Comparison of ENCODE assay signal across 13 cellular contexts in the genomic region with DNA sequence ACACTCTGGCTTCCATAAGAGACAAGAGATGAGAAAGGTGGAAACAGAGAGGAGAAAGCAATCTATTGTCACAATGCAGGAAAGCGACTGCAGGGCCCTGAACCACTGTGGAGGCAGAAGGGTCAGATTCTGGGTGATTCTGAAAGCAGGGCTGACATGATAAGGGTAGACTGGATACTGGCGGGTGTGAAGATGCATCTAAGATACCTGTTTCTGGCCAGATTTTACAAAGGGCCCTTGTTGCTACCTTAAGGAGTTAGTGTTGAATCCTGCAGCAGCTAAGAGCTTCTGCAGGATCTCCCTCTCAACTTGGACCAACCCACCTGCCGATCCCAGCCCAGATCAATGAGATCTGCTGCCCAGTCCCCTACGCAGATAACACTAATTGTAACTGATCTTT. TPM values are rescaled to one million over a fixed set of nuclear protein-coding genes. Genes with fewer than 3 reads are reported as not detected.
DNase-seq lines count a peak whose midpoint lies in the region; ATAC-seq and TF ChIP-seq lines count a peak whose summit lies in the region.
"Had no signal": no experiment of that assay in that cellular context is flagged by ENCODE, and none has a peak within 500 bp of the region (broad histone marks: within the 10 kb centered on the region; RNA-seq: fewer than 3 reads in every experiment).

No MANE protein-coding gene starts in this region.

- no peak for DNase-seq in CD8-positive, alpha-beta T cell
- DNase-seq in activated CD4-positive, alpha-beta memory T cell treated with anti-CD3 and anti-CD28 coated beads for 36 hours: no peak
- DNase-seq in memory B cell (ENCODE audit: low spot score in 2 of 2) (no peak), superior temporal gyrus (ENCODE audit: extremely low spot score) (no peak), foreskin fibroblast (no peak), A673 (ENCODE audit: low spot score) (no peak)
- no peak for DNase-seq in stimulated activated CD4-positive, alpha-beta T cell treated with anti-CD3 and anti-CD28 coated beads, Interleukin-2, amount 100 ng/mL, for 48 hours
- DNase-seq: aorta; effector CD8-positive, alpha-beta T cell; foreskin melanocyte; NCI-H446 treated with DMSO at 0.1 percent for 48 hours; right cardiac atrium had no signal

- no peak for TF ChIP-seq CTCF in CD8-positive, alpha-beta T cell (IDR thresholded peaks at IDR 0.05)
- TF ChIP-seq CTCF in foreskin fibroblast (IDR thresholded peaks at IDR 0.05; ENCODE audit: low read depth, low read length) (no peak), A673 (conservative IDR thresholded peaks at IDR 0.05; ENCODE audit: low read depth, low read length) (no peak)

- CTCF ChIA-PET in CD8-positive, alpha-beta T cell (lab: Charles Lee): interaction anchor here (1.1 to 2.5 kb wide), 3 partner anchors 14 to 79 kb away, joined by 3 to 6 read pairs (median 6); no protein-coding TSS in a partner anchor
- CTCF ChIA-PET in activated CD4-positive, alpha-beta memory T cell treated with anti-CD3 and anti-CD28 coated beads for 36 hours (lab: Charles Lee): no interaction called here
- CTCF ChIA-PET in A673 (lab: Charles Lee): interaction anchor here (0.6 kb wide), 1 partner anchor 195 kb away, joined by 3 read pairs; no protein-coding TSS in a partner anchor

- peaks cover 3% of the 10 kb centered on the region for H3K79me2 ChIP-seq in ACC112 (ENCODE audit: control insufficient read depth, insufficient read depth, low read length, unreplicated experiment)

- peaks cover 44% of the 10 kb centered on the region for H3K4me1 Mint-ChIP-seq in CD8-positive, alpha-beta T cell (ENCODE audit: low read depth)
- H3K4me1 Mint-ChIP-seq in activated CD4-positive, alpha-beta memory T cell treated with anti-CD3 and anti-CD28 coated beads for 36 hours (ENCODE audit: low read depth): peaks cover 24% of the 10 kb centered on the region
- peaks cover 6% of the 10 kb centered on the region for H3K4me1 Mint-ChIP-seq in memory B cell

- ATAC-seq in CD8-positive, alpha-beta T cell: no peak
- ATAC-seq in memory B cell (ENCODE audit: low read depth): no peak
- ATAC-seq: right cardiac atrium had no signal

- H3K4me3 Mint-ChIP-seq in CD8-positive, alpha-beta T cell: peak overlapping the region; percentile 58
- H3K4me3 Mint-ChIP-seq in activated CD4-positive, alpha-beta memory T cell treated with anti-CD3 and anti-CD28 coated beads for 36 hours: peak overlapping the region; percentile 80
- H3K4me3 Mint-ChIP-seq in memory B cell: peak overlapping the region; percentile 59

- POLR2A ChIA-PET in CD8-positive, alpha-beta T cell (lab: Charles Lee): interaction anchor here (0.7 to 6.0 kb wide), 6 partner anchors 21 to 79 kb away, joined by 3 to 39 read pairs (median 11); partner anchors contain the start of genes OR1F1, TIGD7, ZNF200 and ZNF263
- POLR2A ChIA-PET in activated CD4-positive, alpha-beta memory T cell treated with anti-CD3 and anti-CD28 coated beads for 36 hours (lab: Charles Lee): interaction anchor here (3.0 kb wide), 1 partner anchor 21 kb away, joined by 25 read pairs; the partner anchor contains the start of gene ZNF263
- POLR2A ChIA-PET in A673 (lab: Charles Lee; ENCODE audit: low non-redundant PET): no interaction called here

- no peaks in the 10 kb centered on the region for H3K27me3 Mint-ChIP-seq in CD8-positive, alpha-beta T cell (ENCODE audit: low read depth)
- no peaks in the 10 kb centered on the region for H3K27me3 Mint-ChIP-seq in activated CD4-positive, alpha-beta memory T cell treated with anti-CD3 and anti-CD28 coated beads for 36 hours
- peaks cover 3% of the 10 kb centered on the region for H3K27me3 Mint-ChIP-seq in memory B cell

- BruUV-seq in A673 (replicated peaks; lab: Mats Ljungman, UMichigan): no TSS peak

- H3K27ac Mint-ChIP-seq in CD8-positive, alpha-beta T cell: peak overlapping the region; percentile 86
- H3K27ac Mint-ChIP-seq in activated CD4-positive, alpha-beta memory T cell treated with anti-CD3 and anti-CD28 coated beads for 36 hours: peak overlapping the region; percentile 93
- H3K27ac Mint-ChIP-seq in memory B cell: peak overlapping the region; percentile 31

- peak overlapping the region; percentile 79 for H3K4me3 ChIP-seq in ACC112 (ENCODE audit: low read depth, low read length)
- H3K4me3 ChIP-seq in CD8-positive, alpha-beta T cell (ENCODE audit: low read depth, low read length): no peak overlapping the region
- no peak overlapping the region for H3K4me3 ChIP-seq in foreskin fibroblast (ENCODE audit: low read depth in 1 of 2, low read length in 2 of 2)
- no peak overlapping the region for H3K4me3 ChIP-seq in A673 (ENCODE audit: low read depth, low read length, poor library complexity, severe bottlenecking)

- H3K27me3 ChIP-seq in ACC112 (ENCODE audit: insufficient read depth, low read length): no peaks in the 10 kb centered on the region
- H3K27me3 ChIP-seq in CD8-positive, alpha-beta T cell (ENCODE audit: insufficient read depth, low read length): no peaks in the 10 kb centered on the region
- H3K27me3 ChIP-seq in A673 (replicated peaks; ENCODE audit: insufficient read depth, low read depth, low read length, poor library complexity): no peaks in the 10 kb centered on the region

- no peaks in the 10 kb centered on the region for H3K36me3 ChIP-seq in ACC112 (ENCODE audit: insufficient read depth, low read length)
- H3K36me3 ChIP-seq in CD8-positive, alpha-beta T cell (ENCODE audit: insufficient read depth, low read length): no peaks in the 10 kb centered on the region
- H3K36me3 ChIP-seq in A673 (ENCODE audit: insufficient read depth, low read length, poor library complexity, severe bottlenecking): no peaks in the 10 kb centered on the region

- no peak overlapping the region for H3K27ac ChIP-seq in ACC112 (ENCODE audit: low read depth, low read length)
- H3K27ac ChIP-seq in CD8-positive, alpha-beta T cell (ENCODE audit: low read depth, low read length): no peak overlapping the region
- H3K27ac ChIP-seq in A673 (ENCODE audit: low read depth, low read length, poor library complexity, severe bottlenecking): no peak overlapping the region

- H3K9me3 Mint-ChIP-seq in CD8-positive, alpha-beta T cell: no peaks in the 10 kb centered on the region
- peaks cover 5% of the 10 kb centered on the region for H3K9me3 Mint-ChIP-seq in activated CD4-positive, alpha-beta memory T cell treated with anti-CD3 and anti-CD28 coated beads for 36 hours
- H3K9me3 Mint-ChIP-seq in memory B cell: no peaks in the 10 kb centered on the region

- no peak overlapping the region for H2AFZ ChIP-seq in ACC112 (ENCODE audit: low read length, unreplicated experiment)

- intact Hi-C loops in CD8-positive, alpha-beta T cell (cut with DNase I, micrococcal nuclease): loop anchor here (2.0 to 10.0 kb wide), 4 partner anchors 75 to 240 kb away; partner anchors contain the start of genes HCFC1R1 (in 1 of the 2), OR1F1 (in 1 of the 2), THOC6 (in 1 of the 2) and TNFRSF12A (in 1 of the 2)
- intact Hi-C loops in activated CD4-positive, alpha-beta memory T cell treated with anti-CD3 and anti-CD28 coated beads for 36 hours (cut with micrococcal nuclease): loop anchor here (5.0 kb wide), 2 partner anchors 90 to 240 kb away; partner anchors contain the start of genes HCFC1R1, THOC6 and TNFRSF12A
- intact Hi-C loops in A673 (cut with micrococcal nuclease; ENCODE audit: unreplicated experiment): loop anchor here (10.0 kb wide), 1 partner anchor 242 kb away; the partner anchor contains the start of gene CLUAP1

- peaks cover 6% of the 10 kb centered on the region for H3K4me1 ChIP-seq in ACC112 (ENCODE audit: control insufficient read depth, insufficient read depth, low read length, unreplicated experiment)
- peaks cover 19% of the 10 kb centered on the region for H3K4me1 ChIP-seq in CD8-positive, alpha-beta T cell (ENCODE audit: insufficient read depth, low read length)
- H3K4me1 ChIP-seq in A673 (ENCODE audit: insufficient read depth, low read length, poor library complexity, severe bottlenecking): no peaks in the 10 kb centered on the region

- peaks cover 19% of the 10 kb centered on the region for H3K36me3 Mint-ChIP-seq in CD8-positive, alpha-beta T cell
- H3K36me3 Mint-ChIP-seq in activated CD4-positive, alpha-beta memory T cell treated with anti-CD3 and anti-CD28 coated beads for 36 hours: peaks cover 19% of the 10 kb centered on the region
- H3K36me3 Mint-ChIP-seq in memory B cell: peaks cover 3% of the 10 kb centered on the region

- H3K9me3 ChIP-seq in CD8-positive, alpha-beta T cell (ENCODE audit: low read length): no peaks in the 10 kb centered on the region
- H3K9me3 ChIP-seq in A673 (ENCODE audit: low read depth, low read length, poor library complexity, severe bottlenecking): peaks cover 6% of the 10 kb centered on the region

RNA-seq across cellular contexts. Expression of gene MEFV, which starts 6.1 kb away (rescaled TPM):
- total RNA-seq in CD8-positive, alpha-beta T cell: under 1 TPM; 0.19 to 0.30 TPM
- under 1 TPM; 0.07 to 0.17 TPM for total RNA-seq in activated CD4-positive, alpha-beta memory T cell treated with anti-CD3 and anti-CD28 coated beads for 36 hours
- not detected in 2 replicates for total RNA-seq in A673 (2021)

RNA-seq across cellular contexts. Expression of gene ZNF263, which starts 20.8 kb away (rescaled TPM):
- 10 to 100 TPM; 44.2 to 49.0 TPM for total RNA-seq in CD8-positive, alpha-beta T cell
- 10 to 100 TPM; 13.2 to 13.5 TPM for total RNA-seq in activated CD4-positive, alpha-beta memory T cell treated with anti-CD3 and anti-CD28 coated beads for 36 hours
- 30.0 and 34.8 TPM in 2 replicates for total RNA-seq in A673 (2021)

RNA-seq across cellular contexts. Expression of gene ZNF200, which starts 27.6 kb away (rescaled TPM):
- total RNA-seq in CD8-positive, alpha-beta T cell: 10 to 100 TPM; 12.5 to 14.1 TPM
- total RNA-seq in activated CD4-positive, alpha-beta memory T cell treated with anti-CD3 and anti-CD28 coated beads for 36 hours: 10 to 100 TPM; 10.6 to 11.5 TPM
- 10.8 and 13.0 TPM in 2 replicates for total RNA-seq in A673 (2021)

RNA-seq across cellular contexts. Expression of gene TIGD7, which starts 42.7 kb away (rescaled TPM):
- total RNA-seq in CD8-positive, alpha-beta T cell: 1 to 10 TPM; 4.1 to 4.2 TPM
- 1 to 10 TPM; 3.3 to 3.4 TPM for total RNA-seq in activated CD4-positive, alpha-beta memory T cell treated with anti-CD3 and anti-CD28 coated beads for 36 hours
- total RNA-seq in A673 (2021): 5.7 and 7.9 TPM in 2 replicates

RNA-seq across cellular contexts. Expression of gene ZNF75A, which starts 42.8 kb away (rescaled TPM):
- total RNA-seq in CD8-positive, alpha-beta T cell: 10 to 100 TPM; 59.6 to 61.3 TPM
- total RNA-seq in activated CD4-positive, alpha-beta memory T cell treated with anti-CD3 and anti-CD28 coated beads for 36 hours: 10 to 100 TPM; 19.3 to 20.0 TPM
- total RNA-seq in A673 (2021): 40.9 and 44.5 TPM in 2 replicates

Comparison
In these comparisons a context has a peak if more than half of its experiments do, and no peak if none do; other contexts are left out.
1. H3K27ac Mint-ChIP-seq: peak in every context shown above with its lines; median percentile 93 in activated CD4-positive, alpha-beta memory T cell treated with anti-CD3 and anti-CD28 coated beads for 36 hours; 86 in CD8-positive, alpha-beta T cell; 31 in memory B cell.